Comparison of ENCODE assay signal across 18 cellular contexts in the genomic region with DNA sequence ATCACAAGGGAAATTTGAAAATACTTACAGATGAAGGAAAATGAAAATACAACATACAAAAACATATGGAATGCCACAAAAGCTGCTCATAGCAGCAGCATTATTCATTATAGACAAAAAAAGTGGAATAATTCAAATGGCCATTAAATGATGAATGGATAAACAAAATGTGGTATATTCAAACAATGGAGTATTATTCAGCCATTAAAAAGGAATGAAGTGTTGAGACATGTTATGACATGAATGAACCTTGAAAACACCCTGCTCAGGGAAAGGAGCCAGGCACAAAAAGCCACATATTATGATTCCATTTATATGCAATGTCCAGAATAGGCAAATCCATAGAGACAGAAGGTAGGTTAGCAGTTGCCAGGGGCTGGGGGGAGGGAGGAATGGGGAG.
A peak's percentile ranks its signal among the peaks of the same experiment; 100 is the strongest.
DNase-seq lines count a peak whose midpoint lies in the region; ATAC-seq, FAIRE-seq and TF ChIP-seq lines count a peak whose summit lies in the region.
"Had no signal": no experiment of that assay in that cellular context is flagged by ENCODE, and none has a peak within 500 bp of the region (broad histone marks: within the 10 kb centered on the region; RNA-seq: fewer than 3 reads in every experiment).

No MANE protein-coding gene starts in this region.

- no peak for DNase-seq in GM19239 (ENCODE audit: insufficient read length, low spot score)
- DNase-seq in central memory CD8-positive, alpha-beta T cell (ENCODE audit: low spot score in 2 of 2) = no peak
- DNase-seq in endodermal cell = no peak
- DNase-seq: NCI-H1694; NCI-H2081; NCI-H2171; NCI-H345; NCI-H524; NCI-H774; NK-92 treated with Interleukin-12 subunit alpha and Interleukin-12 subunit beta, amount 100 ng/mL, for 24 hours had no signal

- peaks cover 26% of the 10 kb centered on the region for H3K4me1 Mint-ChIP-seq in central memory CD8-positive, alpha-beta T cell
- peaks cover 14% of the 10 kb centered on the region for H3K4me1 Mint-ChIP-seq in endodermal cell

- H4K20me1 ChIP-seq in BLaER1 (no peaks in the 10 kb centered on the region), OCI-LY3 (ENCODE audit: insufficient read depth, low read length) (no peaks in the 10 kb centered on the region)

- peaks cover 98% of the 10 kb centered on the region for H3K4me1 ChIP-seq in BLaER1
- H3K4me1 ChIP-seq in OCI-LY3 (ENCODE audit: low read length) = peaks cover 86% of the 10 kb centered on the region
- H3K4me1 ChIP-seq in endodermal cell (ENCODE audit: control insufficient read depth, insufficient read depth, low read length) = peaks cover 3% of the 10 kb centered on the region
- H3K4me1 ChIP-seq: SJSA1 had no signal

- H3K27me3 ChIP-seq in BLaER1 (no peaks in the 10 kb centered on the region), OCI-LY3 (ENCODE audit: low read depth, low read length) (no peaks in the 10 kb centered on the region), endodermal cell (ENCODE audit: control insufficient read depth, insufficient read depth, low read length, poor library complexity, severe bottlenecking) (peaks cover 34% of the 10 kb centered on the region)
- H3K27me3 ChIP-seq: SJSA1 had no signal

- FAIRE-seq in GM19239 (lab: Jason Lieb, UNC) = peak; percentile 68

- H3K36me3 ChIP-seq in BLaER1 = no peaks in the 10 kb centered on the region
- H3K36me3 ChIP-seq in OCI-LY3 (replicated peaks; ENCODE audit: low read depth, low read length) = peaks cover 6% of the 10 kb centered on the region
- no peaks in the 10 kb centered on the region for H3K36me3 ChIP-seq in endodermal cell (ENCODE audit: control insufficient read depth, insufficient read depth, low read length)
- H3K36me3 ChIP-seq: SJSA1 had no signal

- ATAC-seq in central memory CD8-positive, alpha-beta T cell (replicated peaks; ENCODE audit: extremely low read depth, poor library complexity, severe bottlenecking) = no peak
- no peak for ATAC-seq in HG02852 (IDR thresholded peaks at IDR 0.05; ENCODE audit: unreplicated experiment)
- ATAC-seq in GM21723 (IDR thresholded peaks at IDR 0.05; ENCODE audit: unreplicated experiment) = no peak
- ATAC-seq: GM23338, HCT116, Right ventricle myocardium inferior had no signal

- H3K4me2 ChIP-seq in BLaER1 = peak overlapping the region; percentile 85
- H3K4me2 ChIP-seq in OCI-LY3 (ENCODE audit: low read length) = peak overlapping the region; percentile 93; the same call in 1 of the 2 replicates
- H3K4me2 ChIP-seq: GM23338 had no signal

- H3K27ac Mint-ChIP-seq in central memory CD8-positive, alpha-beta T cell (ENCODE audit: low read depth) = peak overlapping the region; percentile 78
- H3K27ac Mint-ChIP-seq in endodermal cell = no peak overlapping the region
- H3K27ac Mint-ChIP-seq: GM23338 had no signal

- TF ChIP-seq CTCF in OCI-LY3 (IDR thresholded peaks at IDR 0.05; ENCODE audit: low read depth, low read length) (no peak), endodermal cell (conservative IDR thresholded peaks at IDR 0.05) (no peak)

- no peak overlapping the region for H3K4me3 ChIP-seq in BLaER1
- no peak overlapping the region for H3K4me3 ChIP-seq in OCI-LY3 (ENCODE audit: low read length)
- H3K4me3 ChIP-seq in endodermal cell (ENCODE audit: low read length) = no peak overlapping the region
- H3K4me3 ChIP-seq: GM23338, SJSA1 had no signal

- no peaks in the 10 kb centered on the region for H3K9me3 Mint-ChIP-seq in central memory CD8-positive, alpha-beta T cell
- H3K9me3 Mint-ChIP-seq in endodermal cell = peaks cover 3% of the 10 kb centered on the region
- H3K9me3 Mint-ChIP-seq: GM23338 had no signal

- H3K4me3 Mint-ChIP-seq in central memory CD8-positive, alpha-beta T cell = no peak overlapping the region
- H3K4me3 Mint-ChIP-seq in endodermal cell = no peak overlapping the region
- H3K4me3 Mint-ChIP-seq: GM23338 had no signal

- H3K9me3 ChIP-seq in BLaER1 = peaks cover 9% of the 10 kb centered on the region
- 0 out of 2 replicates have a peak, but pooled peaks cover 6% of the 10 kb centered on the region for H3K9me3 ChIP-seq in OCI-LY3 (ENCODE audit: insufficient read depth, low read length)
- H3K9me3 ChIP-seq in endodermal cell (ENCODE audit: control insufficient read depth, low read length) = peaks cover 7% of the 10 kb centered on the region
- H3K9me3 ChIP-seq: SJSA1 had no signal

- H2AFZ ChIP-seq in OCI-LY3 (ENCODE audit: low read depth, low read length) = no peak overlapping the region
- H2AFZ ChIP-seq: GM23338 had no signal

- no peaks in the 10 kb centered on the region for H3K27me3 Mint-ChIP-seq in central memory CD8-positive, alpha-beta T cell
- H3K27me3 Mint-ChIP-seq in endodermal cell (ENCODE audit: insufficient read depth) = peaks cover 30% of the 10 kb centered on the region

- peak overlapping the region; percentile 91 for H3K27ac ChIP-seq in BLaER1
- peak overlapping the region; percentile 100 for H3K27ac ChIP-seq in OCI-LY3 (ENCODE audit: low read length)
- H3K27ac ChIP-seq in endodermal cell (ENCODE audit: low read depth, low read length) = no peak overlapping the region
- H3K27ac ChIP-seq: SJSA1 had no signal

- H3K9ac ChIP-seq in BLaER1 (no peak overlapping the region), OCI-LY3 (ENCODE audit: low read length) (peak overlapping the region; percentile 90), endodermal cell (ENCODE audit: extremely low read depth, low read length, poor library complexity, severe bottlenecking) (no peak overlapping the region)

- no peaks in the 10 kb centered on the region for H3K79me2 ChIP-seq in OCI-LY3 (ENCODE audit: low read length)

- no peaks in the 10 kb centered on the region for H3K36me3 Mint-ChIP-seq in central memory CD8-positive, alpha-beta T cell (ENCODE audit: insufficient read depth)
- no peaks in the 10 kb centered on the region for H3K36me3 Mint-ChIP-seq in endodermal cell (ENCODE audit: low read depth)
